In the genomic region with DNA sequence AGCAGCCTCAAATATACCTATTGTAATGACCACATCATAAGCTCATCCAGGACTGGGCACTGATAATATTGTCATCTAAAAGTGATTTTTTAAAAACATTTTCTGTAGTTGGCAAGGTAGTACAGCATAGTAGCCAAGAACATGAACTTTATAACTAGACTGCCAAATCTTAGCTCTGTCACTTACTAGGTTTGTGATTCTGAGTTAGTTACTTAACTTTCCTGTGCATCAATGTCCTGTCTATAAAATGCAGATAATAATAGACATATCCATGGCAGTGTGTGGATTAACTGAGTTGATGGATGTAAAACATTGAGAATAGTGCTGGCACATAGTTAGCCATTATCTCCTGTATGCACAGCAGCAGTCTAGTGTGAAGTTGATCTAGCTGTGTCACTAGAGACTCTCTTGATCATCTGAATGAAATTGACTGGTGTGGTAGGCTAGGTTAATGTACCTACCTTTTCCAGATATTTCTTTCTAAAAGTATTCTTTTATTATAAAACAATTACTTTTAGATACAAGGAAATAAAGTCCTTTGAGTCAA, we compare ENCODE assay signal across 28 cellular contexts.
"Had no signal": no experiment of that assay in that cellular context is flagged by ENCODE, and none has a peak within 500 bp of the region (broad histone marks: within the 10 kb centered on the region; RNA-seq: fewer than 3 reads in every experiment).

No MANE protein-coding gene starts in this region.

- FAIRE-seq: kidney had no signal

- H3K27ac ChIP-seq: colonic mucosa, epithelial cell of prostate, gastrocnemius medialis, lower lobe of right lung, ovary, right atrium auricular region, stomach, thyroid gland had no signal

- H3K36me3 Mint-ChIP-seq: stimulated activated effector memory CD8-positive, alpha-beta T cell treated with anti-CD3 and anti-CD28 coated beads, Interleukin-12 subunit alpha, Interleukin-12 subunit beta, amount 100 ng/mL, for 72 hours had no signal

- H3K4me1 ChIP-seq: colonic mucosa, gastrocnemius medialis, lower lobe of right lung, right atrium auricular region, stomach, thyroid gland had no signal

- H3K4me1 Mint-ChIP-seq: endodermal cell; naive thymus-derived CD8-positive, alpha-beta T cell had no signal

- H3K27me3 Mint-ChIP-seq: dendritic cell treated with granulocyte-macrophage colony-stimulating factor and Interleukin-4, amounts not matched to agents 40 ng/mL and 50 ng/mL, for 4 days; naive thymus-derived CD8-positive, alpha-beta T cell had no signal

- H3K4me3 ChIP-seq: colonic mucosa, gastrocnemius medialis, lower lobe of right lung, ovary, right atrium auricular region, smooth muscle cell, stomach, thyroid gland had no signal

- H3K27me3 ChIP-seq: colonic mucosa, gastrocnemius medialis, ovary, right atrium auricular region, stomach, thyroid gland had no signal

- H3K9me3 ChIP-seq: colonic mucosa, gastrocnemius medialis, lower lobe of right lung, ovary, right atrium auricular region, stomach, thyroid gland had no signal

- H3K9me3 Mint-ChIP-seq: dendritic cell treated with granulocyte-macrophage colony-stimulating factor and Interleukin-4, amounts not matched to agents 40 ng/mL and 50 ng/mL, for 4 days; endodermal cell; naive thymus-derived CD8-positive, alpha-beta T cell; stimulated activated effector memory CD8-positive, alpha-beta T cell treated with anti-CD3 and anti-CD28 coated beads, Interleukin-12 subunit alpha, Interleukin-12 subunit beta, amount 100 ng/mL, for 72 hours had no signal

- DNase-seq: colonic mucosa; effector CD8-positive, alpha-beta T cell; endodermal cell; foreskin fibroblast; gastrocnemius medialis; head of caudate nucleus; kidney; left cardiac atrium; left ventricle myocardium superior; lower lobe of right lung; naive thymus-derived CD8-positive, alpha-beta T cell; occipital lobe; ovary; posterior cingulate gyrus; stimulated activated CD4-positive, alpha-beta T cell treated with anti-CD3 and anti-CD28 coated beads, Interleukin-12 subunit alpha, Interleukin-12 subunit beta, amount 100 ng/mL, for 4 hours; stimulated activated CD4-positive, alpha-beta T cell treated with anti-CD3 and anti-CD28 coated beads, Interleukin-2, amount 100 ng/mL, for 24 hours; stimulated activated CD4-positive, alpha-beta T cell treated with anti-CD3 and anti-CD28 coated beads, Interleukin-4, amount 100 ng/mL, for 24 hours; stimulated activated naive CD4-positive, alpha-beta T cell treated with Interleukin-2 at 50 U/mL for 16 hours; stomach; thyroid gland; trophoblast cell had no signal

- H3K27ac Mint-ChIP-seq: dendritic cell treated with granulocyte-macrophage colony-stimulating factor and Interleukin-4, amounts not matched to agents 40 ng/mL and 50 ng/mL, for 4 days; endodermal cell; naive thymus-derived CD8-positive, alpha-beta T cell had no signal

- H3K36me3 ChIP-seq: colonic mucosa, gastrocnemius medialis, lower lobe of right lung, ovary, right atrium auricular region, stomach, thyroid gland had no signal

- H3K4me3 Mint-ChIP-seq: dendritic cell treated with granulocyte-macrophage colony-stimulating factor and Interleukin-4, amounts not matched to agents 40 ng/mL and 50 ng/mL, for 4 days; endodermal cell; naive thymus-derived CD8-positive, alpha-beta T cell; stimulated activated effector memory CD8-positive, alpha-beta T cell treated with anti-CD3 and anti-CD28 coated beads, Interleukin-12 subunit alpha, Interleukin-12 subunit beta, amount 100 ng/mL, for 72 hours had no signal

- ATAC-seq: esophagus mucosa; gastrocnemius medialis; left cardiac atrium; left ventricle myocardium superior; lower lobe of right lung; naive thymus-derived CD8-positive, alpha-beta T cell; sciatic nerve; stimulated activated effector memory CD8-positive, alpha-beta T cell treated with anti-CD3 and anti-CD28 coated beads, Interleukin-12 subunit alpha, Interleukin-12 subunit beta, amount 100 ng/mL, for 72 hours had no signal
